Comparison of ENCODE assay signal across 8 cellular contexts in the genomic region with DNA sequence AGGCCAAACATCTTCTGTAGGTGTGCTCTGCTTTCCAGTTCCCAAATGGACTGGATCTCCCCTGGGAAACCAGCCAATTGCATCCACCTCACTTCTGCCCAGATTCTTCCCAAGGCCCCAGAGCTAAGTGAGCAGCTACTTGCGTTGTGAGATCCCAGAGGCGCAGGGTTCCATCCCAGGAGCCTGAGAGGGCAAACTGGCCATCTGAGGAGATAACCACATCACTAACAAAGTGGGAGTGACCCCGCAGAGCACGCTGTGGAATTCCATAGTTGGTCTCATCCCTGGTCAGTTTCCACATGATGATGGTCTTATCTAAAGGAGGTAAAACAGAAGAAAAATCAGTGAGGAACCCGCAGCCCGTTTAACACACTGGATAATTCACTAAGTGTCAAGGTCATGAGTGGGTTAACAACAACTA. TPM values are rescaled to one million over a fixed set of nuclear protein-coding genes. Genes with fewer than 3 reads are reported as not detected.
DNase-seq lines count a peak whose midpoint lies in the region; ATAC-seq, FAIRE-seq and TF ChIP-seq lines count a peak whose summit lies in the region.

No MANE protein-coding gene starts in this region.

- peaks cover 58% of the 10 kb centered on the region for H3K4me1 Mint-ChIP-seq in activated CD8-positive, alpha-beta T cell treated with anti-CD3 and anti-CD28 coated beads, Interleukin-2, amount 10 ng/mL, durations not matched to agents 7 days and 5 days (ENCODE audit: low read depth)

- no peaks in the 10 kb centered on the region for H3K9me3 Mint-ChIP-seq in activated CD8-positive, alpha-beta T cell treated with anti-CD3 and anti-CD28 coated beads, Interleukin-2, amount 10 ng/mL, durations not matched to agents 7 days and 5 days (ENCODE audit: insufficient read depth)

- peak overlapping the region; percentile 75 for H3K4me3 ChIP-seq in HFF-Myc (replicated peaks; ENCODE audit: low read depth, low read length)
- peak overlapping the region; percentile 93; the same call in 1 of the 2 replicates for H3K4me3 ChIP-seq in iPS DF 6.9 (ENCODE audit: low read length)
- H3K4me3 ChIP-seq in spleen = peak overlapping the region; percentile 61 to 96 (median 82)

- FAIRE-seq in GM12891 (lab: Jason Lieb, UNC) = no peak

- CTCF ChIA-PET in activated CD8-positive, alpha-beta T cell treated with anti-CD3 and anti-CD28 coated beads, Interleukin-2, amount 10 ng/mL, durations not matched to agents 7 days and 5 days (lab: Charles Lee) = interaction anchor here (0.8 to 1.3 kb wide), 4 partner anchors 10 to 35 kb away, joined by 3 to 4 read pairs (median 3); no protein-coding TSS in a partner anchor

- TF ChIP-seq CTCF in HFF-Myc (IDR thresholded peaks at IDR 0.05; ENCODE audit: low read depth, low read length, missing control alignments) (no peak), spleen (IDR thresholded peaks at IDR 0.05 in 8 of 11, conservative IDR thresholded peaks at IDR 0.05 in 3 of 11) (no peak)

- H3K27ac Mint-ChIP-seq in activated CD8-positive, alpha-beta T cell treated with anti-CD3 and anti-CD28 coated beads, Interleukin-2, amount 10 ng/mL, durations not matched to agents 7 days and 5 days = peak overlapping the region; percentile 99

- H3K4me3 Mint-ChIP-seq in activated CD8-positive, alpha-beta T cell treated with anti-CD3 and anti-CD28 coated beads, Interleukin-2, amount 10 ng/mL, durations not matched to agents 7 days and 5 days = peak overlapping the region; percentile 98

- no peaks in the 10 kb centered on the region for H3K9me3 ChIP-seq in iPS DF 6.9 (ENCODE audit: control insufficient read depth, insufficient read depth, low read length)
- H3K9me3 ChIP-seq in spleen = no peaks in the 10 kb centered on the region

- intact Hi-C loops in spleen (cut with DNase I; ENCODE audit: low total_unique reads) = loop anchor here (5.0 kb wide), 1 partner anchor 50 kb away; no protein-coding TSS in a partner anchor

- DNase-seq in HFF-Myc (ENCODE audit: extremely low read depth, low read depth) (no peak), iPS DF 6.9 (ENCODE audit: low read depth, low spot score) (no peak), spleen (peak; percentile 60), GM12891 (ENCODE audit: insufficient read length, low spot score) (no peak), SHP77 (lab: John Stamatoyannopoulos, UW) (no peak), AG08395 (ENCODE audit: low spot score) (no peak), NCI-H774 (lab: John Stamatoyannopoulos, UW) (no peak)
- DNase-seq in activated CD8-positive, alpha-beta T cell treated with anti-CD3 and anti-CD28 coated beads, Interleukin-2, amount 10 ng/mL, durations not matched to agents 7 days and 5 days = no peak

- H3K27me3 ChIP-seq in iPS DF 6.9 (ENCODE audit: control insufficient read depth, insufficient read depth, low read length) (no peaks in the 10 kb centered on the region), spleen (replicated peaks in 1 of 7) (no peaks in the 10 kb centered on the region)

- POLR2A ChIA-PET in activated CD8-positive, alpha-beta T cell treated with anti-CD3 and anti-CD28 coated beads, Interleukin-2, amount 10 ng/mL, durations not matched to agents 7 days and 5 days (lab: Charles Lee) = interaction anchor here (0.6 to 11.1 kb wide), 7 partner anchors 9 to 68 kb away, joined by 3 to 157 read pairs (median 5); a partner anchor contains a TSS

- H3K4me1 ChIP-seq in iPS DF 6.9 (ENCODE audit: control insufficient read depth, insufficient read depth, low read length) (no peaks in the 10 kb centered on the region), spleen (peaks cover 32 to 89% (median 58%) of the 10 kb centered on the region in 6 donors)

- H3K36me3 Mint-ChIP-seq in activated CD8-positive, alpha-beta T cell treated with anti-CD3 and anti-CD28 coated beads, Interleukin-2, amount 10 ng/mL, durations not matched to agents 7 days and 5 days (ENCODE audit: low read depth) = peaks cover 65% of the 10 kb centered on the region

- TF ChIP-seq POLR2A in spleen (IDR thresholded peaks at IDR 0.05) = no peak
- TF ChIP-seq POLR2A in GM12891 (IDR thresholded peaks at IDR 0.05; ENCODE audit: low read depth, low read length) = no peak

- H3K27me3 Mint-ChIP-seq in activated CD8-positive, alpha-beta T cell treated with anti-CD3 and anti-CD28 coated beads, Interleukin-2, amount 10 ng/mL, durations not matched to agents 7 days and 5 days (ENCODE audit: low read depth) = no peaks in the 10 kb centered on the region

- ATAC-seq in activated CD8-positive, alpha-beta T cell treated with anti-CD3 and anti-CD28 coated beads, Interleukin-2, amount 10 ng/mL, durations not matched to agents 7 days and 5 days = no peak

- no CpG with 5 or more reads among the region's 6 CpGs for WGBS in iPS DF 6.9 (ENCODE audit: insufficient coverage, insufficient read length)
- 30 to 58% (median 46%) methylated on average over 6 of the region's 6 CpGs for WGBS in spleen, 5 donors

- H3K36me3 ChIP-seq in iPS DF 6.9 (ENCODE audit: control insufficient read depth, insufficient read depth, low read length) = peaks cover 51% of the 10 kb centered on the region
- H3K36me3 ChIP-seq in spleen = peaks cover 10 to 56% (median 53%) of the 10 kb centered on the region in 6 donors

- no peak overlapping the region for H3K27ac ChIP-seq in iPS DF 6.9 (ENCODE audit: low read length)
- H3K27ac ChIP-seq in spleen = peak overlapping the region; percentile 19 to 98 (median 94)

TF ChIP-seq in GM12891, 5 proteins besides CTCF, POLR2A, EP300 and RAD21:
- TF ChIP-seq SPI1 (IDR thresholded peaks at IDR 0.05; ENCODE audit: low read depth, low read length) (no peak), POU2F2 (IDR thresholded peaks at IDR 0.05; ENCODE audit: low read depth, low read length) (no peak), POLR2AphosphoS5 (IDR thresholded peaks at IDR 0.05; ENCODE audit: low read depth, low read length) (no peak), TAF1 (IDR thresholded peaks at IDR 0.05; ENCODE audit: low read depth, low read length) (no peak), PAX5 (IDR thresholded peaks at IDR 0.05; ENCODE audit: insufficient read depth, low read length, severe bottlenecking) (no peak)

RNA-seq across cellular contexts. Expression of a gene that starts 1.7 kb away (rescaled TPM):
- total RNA-seq in activated CD8-positive, alpha-beta T cell treated with anti-CD3 and anti-CD28 coated beads, Interleukin-2, amount 10 ng/mL, durations not matched to agents 7 days and 5 days = 1,000 to 10,000 TPM; 1,796 to 1,942 TPM
- 1,000 to 10,000 TPM; 1,202 to 2,949 (median 1,651) TPM for total RNA-seq in spleen
- 1,000 to 10,000 TPM; 2,379 to 3,598 (median 2,966) TPM for polyA plus RNA-seq in spleen
- 4,085 TPM for polyA plus RNA-seq in GM12891 (2012; ENCODE audit: low read depth, missing spikeins)

RNA-seq across cellular contexts. Expression of a gene that starts 18.9 kb away (rescaled TPM):
- total RNA-seq in activated CD8-positive, alpha-beta T cell treated with anti-CD3 and anti-CD28 coated beads, Interleukin-2, amount 10 ng/mL, durations not matched to agents 7 days and 5 days = 10 to 100 TPM; 22.4 to 23.2 TPM
- 10 to 100 TPM; 18.9 to 44.0 (median 22.5) TPM for total RNA-seq in spleen
- 10 to 100 TPM; 11.6 to 19.7 (median 18.4) TPM for polyA plus RNA-seq in spleen
- polyA plus RNA-seq in GM12891 (2012; ENCODE audit: low read depth, missing spikeins) = 8.0 TPM

RNA-seq across cellular contexts. Expression of a gene that starts 19.0 kb away (rescaled TPM):
- total RNA-seq in activated CD8-positive, alpha-beta T cell treated with anti-CD3 and anti-CD28 coated beads, Interleukin-2, amount 10 ng/mL, durations not matched to agents 7 days and 5 days = 10 to 100 TPM; 40.0 to 44.7 TPM
- 10 to 100 TPM; 14.3 to 34.1 (median 26.6) TPM for total RNA-seq in spleen
- polyA plus RNA-seq in spleen = 10 to 100 TPM; 12.5 to 25.0 (median 24.1) TPM
- polyA plus RNA-seq in GM12891 (2012; ENCODE audit: low read depth, missing spikeins) = 19.7 TPM

RNA-seq across cellular contexts. Expression of a gene that starts 37.0 kb away (rescaled TPM):
- total RNA-seq in activated CD8-positive, alpha-beta T cell treated with anti-CD3 and anti-CD28 coated beads, Interleukin-2, amount 10 ng/mL, durations not matched to agents 7 days and 5 days = 1 to 10 TPM; 1.1 to 1.5 TPM
- total RNA-seq in spleen = 1 to 10 TPM in 6 of 7 donors, under 1 TPM in 1; 0.81 to 3.9 (median 1.9) TPM
- 1 to 10 TPM; 1.0 to 1.3 (median 1.2) TPM for polyA plus RNA-seq in spleen
- polyA plus RNA-seq in GM12891 (2012; ENCODE audit: low read depth, missing spikeins) = 0.19 TPM
